Comparison of ENCODE assay signal across 1 cellular context in the genomic region with DNA sequence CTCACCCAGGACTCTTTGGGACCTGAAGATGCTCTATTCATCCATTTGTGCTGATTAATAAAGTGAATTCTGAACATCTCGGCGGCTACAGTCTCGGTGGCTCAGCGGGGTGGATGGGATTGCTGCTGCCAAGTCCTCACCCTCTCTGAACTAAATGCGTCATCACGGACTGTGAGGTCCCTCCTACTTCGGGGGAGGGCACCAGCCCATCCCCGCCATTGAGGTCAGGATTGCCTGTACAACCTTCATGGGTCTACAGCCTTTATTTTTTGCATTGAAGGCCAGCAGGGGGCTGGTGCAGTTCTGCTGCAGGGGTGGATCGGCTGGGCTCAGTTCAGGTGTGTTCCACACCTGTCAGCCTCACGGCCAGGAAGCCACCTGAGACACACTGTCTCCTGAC.
TF ChIP-seq lines count a peak whose summit lies in the region.

No MANE protein-coding gene starts in this region.

TF ChIP-seq in IMR-90, 13 proteins besides CTCF, POLR2A, EP300 and RAD21:
- TF ChIP-seq MXI1 (IDR thresholded peaks at IDR 0.05; ENCODE audit: borderline replicate concordance, low read depth, low read length), result no peak
- TF ChIP-seq SMC3 (IDR thresholded peaks at IDR 0.05; ENCODE audit: low read depth, low read length), result no peak
- TF ChIP-seq CEBPB (IDR thresholded peaks at IDR 0.05; ENCODE audit: low read depth, low read length), result no peak
- TF ChIP-seq ELK1 (IDR thresholded peaks at IDR 0.05; ENCODE audit: borderline replicate concordance, low read depth, low read length), result no peak
- no peak for TF ChIP-seq MAFK (IDR thresholded peaks at IDR 0.05; ENCODE audit: low read depth, low read length)
- no peak for TF ChIP-seq RFX5 (IDR thresholded peaks at IDR 0.05; ENCODE audit: low read depth, low read length)
- TF ChIP-seq CHD1 (IDR thresholded peaks at IDR 0.05; ENCODE audit: low read depth, low read length), result no peak
- TF ChIP-seq FOS (IDR thresholded peaks at IDR 0.05; ENCODE audit: low read depth, low read length), result no peak
- no peak for TF ChIP-seq USF2 (IDR thresholded peaks at IDR 0.05; ENCODE audit: low read depth, low read length)
- TF ChIP-seq MAZ (IDR thresholded peaks at IDR 0.05; ENCODE audit: borderline replicate concordance, low read depth, low read length), result no peak
- TF ChIP-seq NFE2L2 (IDR thresholded peaks at IDR 0.05; ENCODE audit: low read depth, low read length), result no peak
